ENCODE assay signal across 8 cellular contexts in the genomic region with DNA sequence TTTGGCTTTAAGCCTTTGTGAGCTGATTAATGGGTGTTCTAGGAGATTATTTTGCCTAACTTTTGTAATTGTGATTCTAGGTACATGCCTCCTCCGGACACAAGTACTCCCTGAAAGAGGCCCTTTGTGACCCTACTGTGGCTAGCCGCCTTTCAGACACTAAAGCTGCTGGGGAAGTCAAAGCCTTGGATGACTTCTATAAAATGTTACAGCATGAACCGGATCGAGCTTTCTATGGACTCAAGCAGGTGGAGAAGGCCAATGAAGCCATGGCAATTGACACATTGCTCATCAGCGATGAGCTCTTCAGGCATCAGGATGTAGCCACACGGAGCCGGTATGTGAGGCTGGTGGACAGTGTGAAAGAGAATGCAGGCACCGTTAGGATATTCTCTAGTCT. TPM values are rescaled to one million over a fixed set of nuclear protein-coding genes. Genes with fewer than 3 reads are reported as not detected.
A peak's percentile ranks its signal among the peaks of the same experiment; 100 is the strongest.
DNase-seq lines count a peak whose midpoint lies in the region; TF ChIP-seq lines count a peak whose summit lies in the region.

No MANE protein-coding gene starts in this region.

- H3K9me3 ChIP-seq in NT2/D1 (ENCODE audit: insufficient read depth, low read length) = no peaks in the 10 kb centered on the region
- H3K9me3 ChIP-seq in mononuclear cell (ENCODE audit: low read depth, low read length) = no peaks in the 10 kb centered on the region

- DNase-seq in G401 (ENCODE audit: low spot score) (peak; percentile 12), NT2/D1 (ENCODE audit: low read depth, low spot score) (no peak), choroid plexus epithelial cell (ENCODE audit: low read depth) (peak; percentile 54), NCI-H1105 (lab: John Stamatoyannopoulos, UW) (no peak), epidermal melanocyte (ENCODE audit: insufficient read length, low spot score) (no peak)
- DNase-seq in stimulated activated CD8-positive, alpha-beta memory T cell treated with anti-CD3 and anti-CD28 coated beads, Interleukin-4, amount 100 ng/mL, for 48 hours = no peak
- DNase-seq in activated CD8-positive, alpha-beta memory T cell treated with anti-CD3 and anti-CD28 coated beads, Interleukin-2, amount 50 U/mL, for 48 hours = no peak

- peak overlapping the region; percentile 15 for H3K4me3 ChIP-seq in NT2/D1 (ENCODE audit: insufficient read length, low read depth)
- peak overlapping the region; percentile 75 for H3K4me3 ChIP-seq in choroid plexus epithelial cell (ENCODE audit: low read depth, low read length)
- H3K4me3 ChIP-seq in mononuclear cell (ENCODE audit: low read length) = peak overlapping the region; percentile 58

- H3K36me3 ChIP-seq in NT2/D1 (ENCODE audit: insufficient read depth, insufficient read length, low read length) = peaks cover 29% of the 10 kb centered on the region

- in situ Hi-C loops in G401 (cut with HindIII; ENCODE audit: low sequenced_read_pairs) = no loop called here

- H3K27me3 ChIP-seq in NT2/D1 (ENCODE audit: insufficient read depth, insufficient read length) (no peaks in the 10 kb centered on the region), mononuclear cell (ENCODE audit: insufficient read depth, low read length) (no peaks in the 10 kb centered on the region)

- no peak overlapping the region for H3K9ac ChIP-seq in NT2/D1 (ENCODE audit: insufficient read length, low read depth)

- TF ChIP-seq CTCF in choroid plexus epithelial cell (conservative IDR thresholded peaks at IDR 0.05; ENCODE audit: low read depth, low read length) = no peak

- H3K4me1 ChIP-seq in NT2/D1 (ENCODE audit: insufficient read depth, insufficient read length) (peaks cover 4% of the 10 kb centered on the region), mononuclear cell (ENCODE audit: insufficient read depth, low read length) (peaks cover 51% of the 10 kb centered on the region)

RNA-seq across cellular contexts. Expression of a gene that starts 13.6 kb away (rescaled TPM):
- not detected in 2 replicates for total RNA-seq in G401 (2014; rRNA removed; shearing (Covaris generic))
- 0.84 TPM for total RNA-seq in mononuclear cell

RNA-seq across cellular contexts. Expression of a gene that starts 13.6 kb away (rescaled TPM):
- 17.1 and 17.4 TPM in 2 replicates for total RNA-seq in G401 (2014; rRNA removed; shearing (Covaris generic))
- total RNA-seq in mononuclear cell = 4.2 TPM

Comparison
In these comparisons a context has a peak if more than half of its experiments do, and no peak if none do; other contexts are left out.
1. DNase-seq: peak in G401 (single experiment) and choroid plexus epithelial cell (single experiment); none in NT2/D1 (single experiment), stimulated activated CD8-positive, alpha-beta memory T cell treated with anti-CD3 and anti-CD28 coated beads, Interleukin-4, amount 100 ng/mL, for 48 hours (single experiment), NCI-H1105 (single experiment), activated CD8-positive, alpha-beta memory T cell treated with anti-CD3 and anti-CD28 coated beads, Interleukin-2, amount 50 U/mL, for 48 hours (single experiment) and epidermal melanocyte (single experiment).
2. H3K4me3 ChIP-seq: peak in every context shown above with its lines; median percentile 75 in choroid plexus epithelial cell; 58 in mononuclear cell; 15 in NT2/D1.